Comparison of ENCODE assay signal across 8 cellular contexts in genomic region chr7:82234457-82235049, GRCh38.
DNase-seq lines count a peak whose midpoint lies in the region; ATAC-seq and TF ChIP-seq lines count a peak whose summit lies in the region.

No MANE protein-coding gene starts in this region.

- TF ChIP-seq CTCF in Peyer's patch (IDR thresholded peaks at IDR 0.05) (peak in 4 of 6 experiments; percentile 36 to 49 (median 46)), esophagus squamous epithelium (IDR thresholded peaks at IDR 0.05) (peak in 5 of 6 experiments; percentile 44 to 64 (median 48)), gastrocnemius medialis (IDR thresholded peaks at IDR 0.05 in 4 of 5, conservative IDR thresholded peaks at IDR 0.05 in 1 of 5) (peak; percentile 55 to 68 (median 63))

- no peaks in the 10 kb centered on the region for H3K9me3 ChIP-seq in Peyer's patch
- no peaks in the 10 kb centered on the region for H3K9me3 ChIP-seq in esophagus squamous epithelium
- no peaks in the 10 kb centered on the region for H3K9me3 ChIP-seq in gastrocnemius medialis

- H3K36me3 ChIP-seq in Peyer's patch (no peaks in the 10 kb centered on the region), esophagus squamous epithelium (no peaks in the 10 kb centered on the region), gastrocnemius medialis (no peaks in the 10 kb centered on the region)

- no peaks in the 10 kb centered on the region for H3K4me1 ChIP-seq in Peyer's patch
- H3K4me1 ChIP-seq in esophagus squamous epithelium, result no peaks in the 10 kb centered on the region
- peaks cover 44 to 56% of the 10 kb centered on the region in 2 donors for H3K4me1 ChIP-seq in gastrocnemius medialis

- in situ Hi-C loops in gastrocnemius medialis (cut with MboI; ENCODE audit: low sequenced_read_pairs in 4 of 4), result loop anchor here (5.0 to 25.0 kb wide), 6 partner anchors 187 to 343 kb away; partner anchors contain the start of gene CACNA2D1 (in 1 of the 4)

- DNase-seq in EH (ENCODE audit: low read depth), result peak; percentile 53
- DNase-seq in LHCN-M2 (ENCODE audit: low read depth), result peak; percentile 60
- DNase-seq in Peyer's patch, result no peak
- no peak for DNase-seq in esophagus squamous epithelium (lab: John Stamatoyannopoulos, UW)
- DNase-seq in gastrocnemius medialis, result no peak
- no peak for DNase-seq in activated CD4-positive, alpha-beta T cell treated with anti-CD3 and anti-CD28 coated beads for 48 hours
- DNase-seq in stimulated activated CD4-positive, alpha-beta T cell treated with anti-CD3 and anti-CD28 coated beads, Interleukin-4, amount 100 ng/mL, for 24 hours, result no peak

- intact Hi-C loops in esophagus squamous epithelium (cut with DNase I), result no loop called here
- intact Hi-C loops in gastrocnemius medialis (cut with DNase I; ENCODE audit: low total_unique reads), result loop anchor here (1.0 to 10.0 kb wide), 5 partner anchors 83 to 338 kb away; no protein-coding TSS in a partner anchor

- 40 to 43% methylated on average over 4 of the region's 4 CpGs for WGBS in esophagus squamous epithelium, 2 donors

- H3K27me3 ChIP-seq in Peyer's patch (no peaks in the 10 kb centered on the region), esophagus squamous epithelium (no peaks in the 10 kb centered on the region), gastrocnemius medialis (no peaks in the 10 kb centered on the region)

- no peak overlapping the region for H3K4me3 ChIP-seq in Peyer's patch
- no peak overlapping the region for H3K4me3 ChIP-seq in esophagus squamous epithelium
- no peak overlapping the region for H3K4me3 ChIP-seq in gastrocnemius medialis

- TF ChIP-seq POLR2A in Peyer's patch (IDR thresholded peaks at IDR 0.05) (no peak), esophagus squamous epithelium (IDR thresholded peaks at IDR 0.05) (no peak), gastrocnemius medialis (IDR thresholded peaks at IDR 0.05) (no peak)

- peak in 1 of 2 donors; percentile 55 for ATAC-seq in gastrocnemius medialis
- no peak for ATAC-seq in HG03175 (IDR thresholded peaks at IDR 0.05; ENCODE audit: unreplicated experiment)

- H3K27ac ChIP-seq in Peyer's patch, result no peak overlapping the region
- no peak overlapping the region for H3K27ac ChIP-seq in esophagus squamous epithelium
- H3K27ac ChIP-seq in gastrocnemius medialis, result peak overlapping the region; percentile 53 to 64 (median 59)

Comparison
In these comparisons a context has a peak if more than half of its experiments do, and no peak if none do; other contexts are left out.
1. DNase-seq: peak in EH (single experiment) and LHCN-M2 (single experiment); none in Peyer's patch (0 of 3), esophagus squamous epithelium (single experiment), gastrocnemius medialis (0 of 2), activated CD4-positive, alpha-beta T cell treated with anti-CD3 and anti-CD28 coated beads for 48 hours (single experiment) and stimulated activated CD4-positive, alpha-beta T cell treated with anti-CD3 and anti-CD28 coated beads, Interleukin-4, amount 100 ng/mL, for 24 hours (single experiment).
2. H3K27ac ChIP-seq: peak in gastrocnemius medialis (4 of 4); none in Peyer's patch (0 of 4) and esophagus squamous epithelium (0 of 4).
3. Peak in every context shown above with its lines, with median percentiles within 50 percentile points of each other: CTCF ChIP-seq.